1 cellular context compared by ENCODE assay signal in genomic region chr14:61121293-61121897, GRCh38.
TF ChIP-seq lines count a peak whose summit lies in the region.

No MANE protein-coding gene starts in this region.

TF ChIP-seq in HepG2, 621 proteins besides CTCF, POLR2A, EP300 and RAD21 (continued from another document):
- TF ChIP-seq STAT6 (CRISPR knock-in tag; IDR thresholded peaks at IDR 0.05; ENCODE audit: borderline replicate concordance) (no peak), SATB2 (CRISPR knock-in tag; IDR thresholded peaks at IDR 0.05) (no peak)
